Comparison of ENCODE assay signal across 30 cellular contexts in genomic region chr2:27284989-27285388, GRCh38. TPM values are rescaled to one million over a fixed set of nuclear protein-coding genes. Genes with fewer than 3 reads are reported as not detected.
"Had no signal": no experiment of that assay in that cellular context is flagged by ENCODE, and none has a peak within 500 bp of the region (broad histone marks: within the 10 kb centered on the region; RNA-seq: fewer than 3 reads in every experiment).

No MANE protein-coding gene starts in this region.

- H3K9me3 Mint-ChIP-seq: activated naive CD4-positive, alpha-beta T cell treated with anti-CD3 and anti-CD28 coated beads, Interleukin-2, amount 50 U/mL, for 72 hours; activated naive CD8-positive, alpha-beta T cell treated with anti-CD3 and anti-CD28 coated beads, Interleukin-2, amount 50 U/mL, for 24 hours; activated T-cell treated with anti-CD3 and anti-CD28 coated beads, Interleukin-2, amount 50 U/mL, for 24 hours; activated T-helper 1 cell treated with anti-CD3 and anti-CD28 coated beads, Interleukin-12 subunit alpha, Interleukin-12 subunit beta, Interleukin-2, Interleukin-4 antibody, amounts not matched to agents 30 ng/mL and 10 ng/mL and 1 ng/mL, durations not matched to agents 14 hours and 24 hours and 36 hours; brain; IgD-negative memory B cell; WTC11 had no signal

- H3K4me1 Mint-ChIP-seq: activated naive CD8-positive, alpha-beta T cell treated with anti-CD3 and anti-CD28 coated beads, Interleukin-2, amount 50 U/mL, for 24 hours had no signal

- H3K27me3 ChIP-seq: Peyer's patch had no signal

- ATAC-seq: activated CD8-positive, alpha-beta memory T cell treated with anti-CD3 and anti-CD28 coated beads, Interleukin-2, amount 10 ng/mL, durations not matched to agents 7 days and 5 days; activated naive CD4-positive, alpha-beta T cell treated with anti-CD3 and anti-CD28 coated beads, Interleukin-2, amount 50 U/mL, for 72 hours; activated naive CD8-positive, alpha-beta T cell treated with anti-CD3 and anti-CD28 coated beads, Interleukin-2, amount 50 U/mL, for 24 hours; T-helper 17 cell; WTC11 had no signal

- H3K27ac Mint-ChIP-seq: activated CD8-positive, alpha-beta memory T cell treated with anti-CD3 and anti-CD28 coated beads, Interleukin-2, amount 10 ng/mL, durations not matched to agents 7 days and 5 days; activated naive CD4-positive, alpha-beta T cell treated with anti-CD3 and anti-CD28 coated beads, Interleukin-2, amount 50 U/mL, for 72 hours; activated naive CD8-positive, alpha-beta T cell treated with anti-CD3 and anti-CD28 coated beads, Interleukin-2, amount 50 U/mL, for 24 hours; activated T-cell treated with anti-CD3 and anti-CD28 coated beads, Interleukin-2, amount 50 U/mL, for 24 hours; activated T-helper 1 cell treated with anti-CD3 and anti-CD28 coated beads, Interleukin-12 subunit alpha, Interleukin-12 subunit beta, Interleukin-2, Interleukin-4 antibody, amounts not matched to agents 30 ng/mL and 10 ng/mL and 1 ng/mL, durations not matched to agents 14 hours and 24 hours and 36 hours; brain; IgD-negative memory B cell; T-helper 17 cell; WTC11 had no signal

- H3K4me3 Mint-ChIP-seq: activated CD8-positive, alpha-beta memory T cell treated with anti-CD3 and anti-CD28 coated beads, Interleukin-2, amount 10 ng/mL, durations not matched to agents 7 days and 5 days; activated naive CD8-positive, alpha-beta T cell treated with anti-CD3 and anti-CD28 coated beads, Interleukin-2, amount 50 U/mL, for 24 hours; activated T-cell treated with anti-CD3 and anti-CD28 coated beads, Interleukin-2, amount 50 U/mL, for 24 hours; activated T-helper 1 cell treated with anti-CD3 and anti-CD28 coated beads, Interleukin-12 subunit alpha, Interleukin-12 subunit beta, Interleukin-2, Interleukin-4 antibody, amounts not matched to agents 30 ng/mL and 10 ng/mL and 1 ng/mL, durations not matched to agents 14 hours and 24 hours and 36 hours; IgD-negative memory B cell; T-helper 17 cell; WTC11 had no signal

- H3K27ac ChIP-seq: Peyer's patch, RWPE1 had no signal

- H3K36me3 ChIP-seq: Peyer's patch had no signal

- H3K4me1 ChIP-seq: Peyer's patch had no signal

- DNase-seq: activated CD4-positive, alpha-beta T cell treated with anti-CD3 and anti-CD28 coated beads for 48 hours; activated CD4-positive, alpha-beta T cell treated with anti-CD3 and anti-CD28 coated beads, Interleukin-2, amount 50 U/mL, for 48 hours; activated CD4-positive, CD25-positive, alpha-beta regulatory T cell treated with anti-CD3 and anti-CD28 coated beads, Interleukin-2, amount 50 U/mL, for 72 hours; activated CD8-positive, alpha-beta memory T cell treated with anti-CD3 and anti-CD28 coated beads, Interleukin-2, amount 10 ng/mL, durations not matched to agents 7 days and 5 days; activated effector memory CD4-positive, alpha-beta T cell treated with anti-CD3 and anti-CD28 coated beads, Interleukin-2, amount 50 U/mL, for 16 hours; activated naive CD4-positive, alpha-beta T cell treated with Interleukin-2 at 50 U/mL for 16 hours; activated naive CD8-positive, alpha-beta T cell treated with anti-CD3 and anti-CD28 coated beads, Interleukin-2, amount 50 U/mL, for 24 hours; activated T-cell treated with anti-CD3 and anti-CD28 coated beads, Interleukin-2, amount 50 U/mL, for 24 hours; amniotic stem cell; KG1; NCI-H1048; NCI-H146; NCI-H187 treated with DMSO at 0.1 percent for 48 hours; NCI-H2081 treated with DMSO at 0.1 percent for 48 hours; NCI-H446; NCI-H524; Peyer's patch; SHP77 treated with DMSO at 0.1 percent for 48 hours; T-helper 17 cell; T-helper 9 cell had no signal

- H3K9me3 ChIP-seq: Peyer's patch had no signal

- H3K36me3 Mint-ChIP-seq: activated CD8-positive, alpha-beta memory T cell treated with anti-CD3 and anti-CD28 coated beads, Interleukin-2, amount 10 ng/mL, durations not matched to agents 7 days and 5 days; activated naive CD4-positive, alpha-beta T cell treated with anti-CD3 and anti-CD28 coated beads, Interleukin-2, amount 50 U/mL, for 72 hours; brain; IgD-negative memory B cell; WTC11 had no signal

- H3K4me3 ChIP-seq: Peyer's patch had no signal

RNA-seq across cellular contexts. Expression of gene TRIM54, which starts 2.8 kb away (rescaled TPM):
- total RNA-seq: activated naive CD4-positive, alpha-beta T cell treated with anti-CD3 and anti-CD28 coated beads, Interleukin-2, amount 50 U/mL, for 72 hours; astrocyte; SK-MEL-5; T-helper 17 cell had no signal
- polyA plus RNA-seq: IgD-negative memory B cell had no signal

RNA-seq across cellular contexts. Expression of gene DNAJC5G, which starts 9.8 kb away (rescaled TPM):
- total RNA-seq: activated CD8-positive, alpha-beta memory T cell treated with anti-CD3 and anti-CD28 coated beads, Interleukin-2, amount 10 ng/mL, durations not matched to agents 7 days and 5 days; activated naive CD4-positive, alpha-beta T cell treated with anti-CD3 and anti-CD28 coated beads, Interleukin-2, amount 50 U/mL, for 72 hours; activated T-helper 1 cell treated with anti-CD3 and anti-CD28 coated beads, Interleukin-12 subunit alpha, Interleukin-12 subunit beta, Interleukin-2, Interleukin-4 antibody, amounts not matched to agents 30 ng/mL and 10 ng/mL and 1 ng/mL, durations not matched to agents 14 hours and 24 hours and 36 hours; astrocyte; LHCN-M2; M059J; SK-MEL-5; T-helper 17 cell had no signal
- polyA plus RNA-seq: IgD-negative memory B cell had no signal

RNA-seq across cellular contexts. Expression of gene SLC30A3, which starts 22.1 kb away (rescaled TPM):
- total RNA-seq: M059J had no signal
- polyA plus RNA-seq: IgD-negative memory B cell had no signal
